Comparison of ENCODE assay signal across 1 cellular context in the genomic region with DNA sequence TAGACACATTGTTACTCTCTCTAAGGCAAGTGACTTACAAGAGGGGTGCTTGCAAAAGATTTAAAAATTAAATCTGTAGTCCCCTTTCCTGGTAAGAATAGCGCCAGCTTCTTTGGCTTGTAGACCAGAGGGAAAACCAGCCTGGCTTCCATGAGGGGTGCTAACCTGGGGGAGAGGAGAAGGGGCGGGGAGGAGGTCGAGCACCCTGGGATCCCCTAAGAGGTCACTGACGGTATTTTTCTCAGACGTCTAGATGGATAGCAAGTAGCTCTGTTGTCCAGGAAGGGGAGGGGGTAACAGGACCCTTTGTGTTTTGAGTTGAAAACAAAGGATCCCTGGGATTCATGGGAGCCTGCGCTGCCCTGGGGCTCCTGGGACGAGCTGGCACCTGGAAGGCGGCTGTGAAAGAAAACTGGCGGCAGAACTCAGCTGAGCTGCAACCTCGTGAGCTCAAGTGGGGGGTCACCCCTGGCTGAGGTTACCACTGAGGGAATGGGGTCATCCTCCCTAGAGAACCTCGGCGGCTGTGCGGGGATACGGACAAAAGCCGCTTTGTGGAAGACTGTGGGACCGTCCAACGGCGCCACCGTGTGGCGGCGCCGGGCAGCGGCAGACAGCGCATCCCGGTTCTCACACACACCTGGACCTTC.
TF ChIP-seq lines count a peak whose summit lies in the region.

No MANE protein-coding gene starts in this region.

TF ChIP-seq in endothelial cell of umbilical vein, 7 proteins besides CTCF, POLR2A, EP300 and RAD21:
- TF ChIP-seq GATA2 (IDR thresholded peaks at IDR 0.05; ENCODE audit: insufficient read depth, insufficient read length, low read depth, low read length): no peak
- no peak for TF ChIP-seq EZH2 (IDR thresholded peaks at IDR 0.05; ENCODE audit: borderline replicate concordance, low read depth, low read length, severe bottlenecking)
- no peak for TF ChIP-seq JUN (IDR thresholded peaks at IDR 0.05; ENCODE audit: borderline replicate concordance, insufficient read depth, insufficient read length, low read depth)
- TF ChIP-seq MYC (IDR thresholded peaks at IDR 0.05; ENCODE audit: low read depth, low read length): no peak
- no peak for TF ChIP-seq POLR2AphosphoS5 (IDR thresholded peaks at IDR 0.05; ENCODE audit: insufficient read depth, low read depth, low read length)
- TF ChIP-seq, protein P1, sequence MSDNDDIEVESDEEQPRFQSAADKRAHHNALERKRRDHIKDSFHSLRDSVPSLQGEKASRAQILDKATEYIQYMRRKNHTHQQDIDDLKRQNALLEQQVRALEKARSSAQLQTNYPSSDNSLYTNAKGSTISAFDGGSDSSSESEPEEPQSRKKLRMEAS (IDR thresholded peaks at IDR 0.05; ENCODE audit: insufficient read depth, insufficient read length): no peak
- no peak for TF ChIP-seq FOS (IDR thresholded peaks at IDR 0.05; ENCODE audit: borderline replicate concordance, insufficient read depth, low read length)
